1 cellular context compared by ENCODE assay signal in the genomic region with DNA sequence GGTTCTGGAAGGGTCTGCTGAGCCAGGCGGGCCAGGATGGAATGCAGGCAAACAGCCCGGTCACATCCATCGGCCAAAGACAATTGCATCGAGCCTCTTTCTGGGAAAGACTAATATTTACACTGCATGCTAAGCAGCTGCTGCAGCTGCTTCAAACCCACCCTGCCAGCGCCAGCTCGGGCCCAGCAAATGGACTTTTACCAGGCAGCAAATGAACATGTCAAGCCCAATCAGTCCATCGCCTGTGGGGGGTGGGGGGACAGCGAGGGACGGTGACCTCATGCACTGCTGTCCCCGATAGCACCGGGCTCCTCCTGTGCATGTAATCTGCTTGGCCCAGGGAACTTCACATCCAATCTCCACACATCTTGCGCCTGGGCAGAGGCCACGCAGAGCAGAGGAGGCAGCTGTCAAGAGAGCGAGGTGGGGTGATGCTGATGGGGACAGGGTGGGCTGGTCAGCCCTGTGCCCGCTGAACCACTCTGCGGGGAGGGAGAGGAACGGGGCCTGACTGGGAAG.
A peak's percentile ranks its signal among the peaks of the same experiment; 100 is the strongest.
TF ChIP-seq lines count a peak whose summit lies in the region.

No MANE protein-coding gene starts in this region.

TF ChIP-seq in HepG2, 621 proteins besides CTCF, POLR2A, EP300 and RAD21 (continued from another document):
- TF ChIP-seq, protein P1, sequence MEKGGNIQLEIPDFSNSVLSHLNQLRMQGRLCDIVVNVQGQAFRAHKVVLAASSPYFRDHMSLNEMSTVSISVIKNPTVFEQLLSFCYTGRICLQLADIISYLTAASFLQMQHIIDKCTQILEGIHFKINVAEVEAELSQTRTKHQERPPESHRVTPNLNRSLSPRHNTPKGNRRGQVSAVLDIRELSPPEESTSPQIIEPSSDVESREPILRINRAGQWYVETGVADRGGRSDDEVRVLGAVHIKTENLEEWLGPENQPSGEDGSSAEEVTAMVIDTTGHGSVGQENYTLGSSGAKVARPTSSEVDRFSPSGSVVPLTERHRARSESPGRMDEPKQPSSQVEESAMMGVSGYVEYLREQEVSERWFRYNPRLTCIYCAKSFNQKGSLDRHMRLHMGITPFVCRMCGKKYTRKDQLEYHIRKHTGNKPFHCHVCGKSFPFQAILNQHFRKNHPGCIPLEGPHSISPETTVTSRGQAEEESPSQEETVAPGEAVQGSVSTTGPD (CRISPR knock-in tag; IDR thresholded peaks at IDR 0.05) = 0 out of 2 replicates have a peak, but pooled peaks have one; percentile 29
- TF ChIP-seq ZFP36L1 (CRISPR knock-in tag; IDR thresholded peaks at IDR 0.05) (peak; percentile 69; the same call in 1 of the 2 replicates), EED (CRISPR knock-in tag; IDR thresholded peaks at IDR 0.05) (0 out of 2 replicates have a peak, but pooled peaks have one; percentile 25), ZNF563 (CRISPR knock-in tag; IDR thresholded peaks at IDR 0.05) (0 out of 2 replicates have a peak, but pooled peaks have one; percentile 58), LCORL (IDR thresholded peaks at IDR 0.05) (no peak), LCORL (CRISPR knock-in tag; IDR thresholded peaks at IDR 0.05) (peak; percentile 92), ZNF746 (CRISPR knock-in tag; IDR thresholded peaks at IDR 0.05) (0 out of 2 replicates have a peak, but pooled peaks have one; percentile 56), ADNP (CRISPR knock-in tag; IDR thresholded peaks at IDR 0.05) (no peak), PCBP1 (IDR thresholded peaks at IDR 0.05; ENCODE audit: borderline replicate concordance, low read depth, low read length) (no peak), ZNF44 (CRISPR knock-in tag; IDR thresholded peaks at IDR 0.05) (no peak), NR2F6 (IDR thresholded peaks at IDR 0.05) (peak; percentile 37; the same call in 1 of the 2 replicates), NR2F6 (CRISPR knock-in tag; IDR thresholded peaks at IDR 0.05) (peak; percentile 41; the same call in 1 of the 2 replicates), ISL2 (CRISPR knock-in tag; IDR thresholded peaks at IDR 0.05) (peak; percentile 64), ZNF160 (CRISPR knock-in tag; IDR thresholded peaks at IDR 0.05) (0 out of 2 replicates have a peak, but pooled peaks have one; percentile 44), ZNF484 (CRISPR knock-in tag; IDR thresholded peaks at IDR 0.05; ENCODE audit: borderline replicate concordance, low read depth) (no peak), ZNF598 (CRISPR knock-in tag; IDR thresholded peaks at IDR 0.05; ENCODE audit: borderline replicate concordance) (no peak), KLF16 (CRISPR knock-in tag; IDR thresholded peaks at IDR 0.05) (peak in 1 of 2 experiments; percentile 70; a peak in 2 of 4 replicates), RXRB (CRISPR knock-in tag; IDR thresholded peaks at IDR 0.05; ENCODE audit: borderline replicate concordance) (peak; percentile 79)
- TF ChIP-seq, protein P2, sequence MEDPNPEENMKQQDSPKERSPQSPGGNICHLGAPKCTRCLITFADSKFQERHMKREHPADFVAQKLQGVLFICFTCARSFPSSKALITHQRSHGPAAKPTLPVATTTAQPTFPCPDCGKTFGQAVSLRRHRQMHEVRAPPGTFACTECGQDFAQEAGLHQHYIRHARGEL (CRISPR knock-in tag; IDR thresholded peaks at IDR 0.05) = peak; percentile 79; the same call in 1 of the 2 replicates
- TF ChIP-seq, protein P3, sequence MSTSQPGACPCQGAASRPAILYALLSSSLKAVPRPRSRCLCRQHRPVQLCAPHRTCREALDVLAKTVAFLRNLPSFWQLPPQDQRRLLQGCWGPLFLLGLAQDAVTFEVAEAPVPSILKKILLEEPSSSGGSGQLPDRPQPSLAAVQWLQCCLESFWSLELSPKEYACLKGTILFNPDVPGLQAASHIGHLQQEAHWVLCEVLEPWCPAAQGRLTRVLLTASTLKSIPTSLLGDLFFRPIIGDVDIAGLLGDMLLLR (CRISPR knock-in tag; IDR thresholded peaks at IDR 0.05) = peak; percentile 79
- TF ChIP-seq, protein P4, sequence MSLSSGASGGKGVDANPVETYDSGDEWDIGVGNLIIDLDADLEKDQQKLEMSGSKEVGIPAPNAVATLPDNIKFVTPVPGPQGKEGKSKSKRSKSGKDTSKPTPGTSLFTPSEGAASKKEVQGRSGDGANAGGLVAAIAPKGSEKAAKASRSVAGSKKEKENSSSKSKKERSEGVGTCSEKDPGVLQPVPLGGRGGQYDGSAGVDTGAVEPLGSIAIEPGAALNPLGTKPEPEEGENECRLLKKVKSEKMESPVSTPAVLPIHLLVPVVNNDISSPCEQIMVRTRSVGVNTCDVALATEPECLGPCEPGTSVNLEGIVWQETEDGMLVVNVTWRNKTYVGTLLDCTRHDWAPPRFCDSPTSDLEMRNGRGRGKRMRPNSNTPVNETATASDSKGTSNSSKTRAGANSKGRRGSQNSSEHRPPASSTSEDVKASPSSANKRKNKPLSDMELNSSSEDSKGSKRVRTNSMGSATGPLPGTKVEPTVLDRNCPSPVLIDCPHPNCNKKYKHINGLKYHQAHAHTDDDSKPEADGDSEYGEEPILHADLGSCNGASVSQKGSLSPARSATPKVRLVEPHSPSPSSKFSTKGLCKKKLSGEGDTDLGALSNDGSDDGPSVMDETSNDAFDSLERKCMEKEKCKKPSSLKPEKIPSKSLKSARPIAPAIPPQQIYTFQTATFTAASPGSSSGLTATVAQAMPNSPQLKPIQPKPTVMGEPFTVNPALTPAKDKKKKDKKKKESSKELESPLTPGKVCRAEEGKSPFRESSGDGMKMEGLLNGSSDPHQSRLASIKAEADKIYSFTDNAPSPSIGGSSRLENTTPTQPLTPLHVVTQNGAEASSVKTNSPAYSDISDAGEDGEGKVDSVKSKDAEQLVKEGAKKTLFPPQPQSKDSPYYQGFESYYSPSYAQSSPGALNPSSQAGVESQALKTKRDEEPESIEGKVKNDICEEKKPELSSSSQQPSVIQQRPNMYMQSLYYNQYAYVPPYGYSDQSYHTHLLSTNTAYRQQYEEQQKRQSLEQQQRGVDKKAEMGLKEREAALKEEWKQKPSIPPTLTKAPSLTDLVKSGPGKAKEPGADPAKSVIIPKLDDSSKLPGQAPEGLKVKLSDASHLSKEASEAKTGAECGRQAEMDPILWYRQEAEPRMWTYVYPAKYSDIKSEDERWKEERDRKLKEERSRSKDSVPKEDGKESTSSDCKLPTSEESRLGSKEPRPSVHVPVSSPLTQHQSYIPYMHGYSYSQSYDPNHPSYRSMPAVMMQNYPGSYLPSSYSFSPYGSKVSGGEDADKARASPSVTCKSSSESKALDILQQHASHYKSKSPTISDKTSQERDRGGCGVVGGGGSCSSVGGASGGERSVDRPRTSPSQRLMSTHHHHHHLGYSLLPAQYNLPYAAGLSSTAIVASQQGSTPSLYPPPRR (CRISPR knock-in tag; IDR thresholded peaks at IDR 0.05; ENCODE audit: borderline replicate concordance) = peak; percentile 78
- TF ChIP-seq, protein P5, sequence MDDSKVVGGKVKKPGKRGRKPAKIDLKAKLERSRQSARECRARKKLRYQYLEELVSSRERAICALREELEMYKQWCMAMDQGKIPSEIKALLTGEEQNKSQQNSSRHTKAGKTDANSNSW (CRISPR knock-in tag; IDR thresholded peaks at IDR 0.05; ENCODE audit: borderline replicate concordance) = no peak
- TF ChIP-seq, protein P6, sequence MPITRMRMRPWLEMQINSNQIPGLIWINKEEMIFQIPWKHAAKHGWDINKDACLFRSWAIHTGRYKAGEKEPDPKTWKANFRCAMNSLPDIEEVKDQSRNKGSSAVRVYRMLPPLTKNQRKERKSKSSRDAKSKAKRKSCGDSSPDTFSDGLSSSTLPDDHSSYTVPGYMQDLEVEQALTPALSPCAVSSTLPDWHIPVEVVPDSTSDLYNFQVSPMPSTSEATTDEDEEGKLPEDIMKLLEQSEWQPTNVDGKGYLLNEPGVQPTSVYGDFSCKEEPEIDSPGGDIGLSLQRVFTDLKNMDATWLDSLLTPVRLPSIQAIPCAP (CRISPR knock-in tag; IDR thresholded peaks at IDR 0.05; ENCODE audit: low read depth) = no peak
- TF ChIP-seq, protein P7, sequence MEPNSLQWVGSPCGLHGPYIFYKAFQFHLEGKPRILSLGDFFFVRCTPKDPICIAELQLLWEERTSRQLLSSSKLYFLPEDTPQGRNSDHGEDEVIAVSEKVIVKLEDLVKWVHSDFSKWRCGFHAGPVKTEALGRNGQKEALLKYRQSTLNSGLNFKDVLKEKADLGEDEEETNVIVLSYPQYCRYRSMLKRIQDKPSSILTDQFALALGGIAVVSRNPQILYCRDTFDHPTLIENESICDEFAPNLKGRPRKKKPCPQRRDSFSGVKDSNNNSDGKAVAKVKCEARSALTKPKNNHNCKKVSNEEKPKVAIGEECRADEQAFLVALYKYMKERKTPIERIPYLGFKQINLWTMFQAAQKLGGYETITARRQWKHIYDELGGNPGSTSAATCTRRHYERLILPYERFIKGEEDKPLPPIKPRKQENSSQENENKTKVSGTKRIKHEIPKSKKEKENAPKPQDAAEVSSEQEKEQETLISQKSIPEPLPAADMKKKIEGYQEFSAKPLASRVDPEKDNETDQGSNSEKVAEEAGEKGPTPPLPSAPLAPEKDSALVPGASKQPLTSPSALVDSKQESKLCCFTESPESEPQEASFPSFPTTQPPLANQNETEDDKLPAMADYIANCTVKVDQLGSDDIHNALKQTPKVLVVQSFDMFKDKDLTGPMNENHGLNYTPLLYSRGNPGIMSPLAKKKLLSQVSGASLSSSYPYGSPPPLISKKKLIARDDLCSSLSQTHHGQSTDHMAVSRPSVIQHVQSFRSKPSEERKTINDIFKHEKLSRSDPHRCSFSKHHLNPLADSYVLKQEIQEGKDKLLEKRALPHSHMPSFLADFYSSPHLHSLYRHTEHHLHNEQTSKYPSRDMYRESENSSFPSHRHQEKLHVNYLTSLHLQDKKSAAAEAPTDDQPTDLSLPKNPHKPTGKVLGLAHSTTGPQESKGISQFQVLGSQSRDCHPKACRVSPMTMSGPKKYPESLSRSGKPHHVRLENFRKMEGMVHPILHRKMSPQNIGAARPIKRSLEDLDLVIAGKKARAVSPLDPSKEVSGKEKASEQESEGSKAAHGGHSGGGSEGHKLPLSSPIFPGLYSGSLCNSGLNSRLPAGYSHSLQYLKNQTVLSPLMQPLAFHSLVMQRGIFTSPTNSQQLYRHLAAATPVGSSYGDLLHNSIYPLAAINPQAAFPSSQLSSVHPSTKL (CRISPR knock-in tag; IDR thresholded peaks at IDR 0.05) = peak; percentile 89
- TF ChIP-seq, protein P8, sequence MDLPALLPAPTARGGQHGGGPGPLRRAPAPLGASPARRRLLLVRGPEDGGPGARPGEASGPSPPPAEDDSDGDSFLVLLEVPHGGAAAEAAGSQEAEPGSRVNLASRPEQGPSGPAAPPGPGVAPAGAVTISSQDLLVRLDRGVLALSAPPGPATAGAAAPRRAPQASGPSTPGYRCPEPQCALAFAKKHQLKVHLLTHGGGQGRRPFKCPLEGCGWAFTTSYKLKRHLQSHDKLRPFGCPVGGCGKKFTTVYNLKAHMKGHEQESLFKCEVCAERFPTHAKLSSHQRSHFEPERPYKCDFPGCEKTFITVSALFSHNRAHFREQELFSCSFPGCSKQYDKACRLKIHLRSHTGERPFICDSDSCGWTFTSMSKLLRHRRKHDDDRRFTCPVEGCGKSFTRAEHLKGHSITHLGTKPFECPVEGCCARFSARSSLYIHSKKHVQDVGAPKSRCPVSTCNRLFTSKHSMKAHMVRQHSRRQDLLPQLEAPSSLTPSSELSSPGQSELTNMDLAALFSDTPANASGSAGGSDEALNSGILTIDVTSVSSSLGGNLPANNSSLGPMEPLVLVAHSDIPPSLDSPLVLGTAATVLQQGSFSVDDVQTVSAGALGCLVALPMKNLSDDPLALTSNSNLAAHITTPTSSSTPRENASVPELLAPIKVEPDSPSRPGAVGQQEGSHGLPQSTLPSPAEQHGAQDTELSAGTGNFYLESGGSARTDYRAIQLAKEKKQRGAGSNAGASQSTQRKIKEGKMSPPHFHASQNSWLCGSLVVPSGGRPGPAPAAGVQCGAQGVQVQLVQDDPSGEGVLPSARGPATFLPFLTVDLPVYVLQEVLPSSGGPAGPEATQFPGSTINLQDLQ (CRISPR knock-in tag; IDR thresholded peaks at IDR 0.05) = 0 out of 2 replicates have a peak, but pooled peaks have one; percentile 7
TF ChIP-seq in HepG2: peak in this region for 149.
